Comparison of ENCODE assay signal across 16 cellular contexts in the genomic region with DNA sequence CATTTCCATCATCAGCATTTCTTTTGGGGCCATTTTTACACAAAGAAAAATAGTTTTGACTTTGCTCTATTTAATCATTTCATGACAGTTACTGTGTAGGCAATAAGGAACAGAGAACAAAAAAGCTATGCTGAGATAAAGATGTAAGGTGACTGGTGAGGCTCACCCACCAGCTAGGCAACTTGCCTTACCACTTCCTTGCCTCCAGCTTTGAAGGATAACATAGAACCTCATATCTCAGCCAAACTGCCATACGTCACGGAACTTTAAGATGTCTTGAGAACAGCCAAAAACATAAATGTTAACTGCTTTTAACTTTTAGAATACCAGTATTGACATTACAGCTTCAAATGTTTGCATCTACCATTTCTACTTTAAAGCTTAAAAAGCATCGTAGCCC. TPM values are rescaled to one million over a fixed set of nuclear protein-coding genes. Genes with fewer than 3 reads are reported as not detected.
DNase-seq lines count a peak whose midpoint lies in the region; ATAC-seq and TF ChIP-seq lines count a peak whose summit lies in the region.
"Had no signal": no experiment of that assay in that cellular context is flagged by ENCODE, and none has a peak within 500 bp of the region (broad histone marks: within the 10 kb centered on the region; RNA-seq: fewer than 3 reads in every experiment).

No MANE protein-coding gene starts in this region.

- peaks cover 75% of the 10 kb centered on the region for H3K4me1 Mint-ChIP-seq in CD4-positive, alpha-beta T cell (ENCODE audit: low read depth)
- H3K4me1 Mint-ChIP-seq in central memory CD8-positive, alpha-beta T cell: peaks cover 45% of the 10 kb centered on the region

- H3K9me3 ChIP-seq in CD4-positive, alpha-beta T cell (ENCODE audit: control insufficient read depth, low read length): no peaks in the 10 kb centered on the region
- H3K9me3 ChIP-seq: adrenal gland, psoas muscle had no signal

- H3K36me3 Mint-ChIP-seq in CD4-positive, alpha-beta T cell (ENCODE audit: low read depth): peaks cover 8% of the 10 kb centered on the region
- no peaks in the 10 kb centered on the region for H3K36me3 Mint-ChIP-seq in central memory CD8-positive, alpha-beta T cell (ENCODE audit: insufficient read depth)

- no peak for TF ChIP-seq CTCF in CD4-positive, alpha-beta T cell (IDR thresholded peaks at IDR 0.05)

- intact Hi-C loops in CD4-positive, alpha-beta T cell (cut with DNase I, micrococcal nuclease): loop anchor here (1.0 to 10.0 kb wide), 4 partner anchors 9 to 1335 kb away; a partner anchor contains a TSS

- peak overlapping the region; percentile 59 for H3K27ac ChIP-seq in CD4-positive, alpha-beta T cell (ENCODE audit: low read depth, low read length)
- H3K27ac ChIP-seq: adrenal gland, C4-2B, psoas muscle, RWPE1, VCaP had no signal

- H3K4me3 Mint-ChIP-seq in CD4-positive, alpha-beta T cell: peak overlapping the region; percentile 70
- no peak overlapping the region for H3K4me3 Mint-ChIP-seq in central memory CD8-positive, alpha-beta T cell

- peak overlapping the region; percentile 9 for H3K4me3 ChIP-seq in Jurkat, Clone E6-1 (ENCODE audit: low read length)
- H3K4me3 ChIP-seq: adrenal gland, psoas muscle had no signal

- POLR2A ChIA-PET in CD4-positive, alpha-beta T cell (lab: Charles Lee): interaction anchor here (0.7 to 11.6 kb wide), 16 partner anchors 9 to 419 kb away, joined by 3 to 182 read pairs (median 4); a partner anchor contains a TSS

- no peaks in the 10 kb centered on the region for H3K27me3 ChIP-seq in CD4-positive, alpha-beta T cell (ENCODE audit: control insufficient read depth, insufficient read depth, low read length)
- H3K27me3 ChIP-seq: adrenal gland had no signal

- ATAC-seq in CD4-positive, alpha-beta T cell (ENCODE audit: poor library complexity): peak; percentile 92
- peak; percentile 83 for ATAC-seq in central memory CD8-positive, alpha-beta T cell (replicated peaks; ENCODE audit: extremely low read depth, poor library complexity, severe bottlenecking)
- ATAC-seq in HG03139 (IDR thresholded peaks at IDR 0.05; ENCODE audit: unreplicated experiment) (no peak), HG03045 (IDR thresholded peaks at IDR 0.05; ENCODE audit: unreplicated experiment) (no peak)
- ATAC-seq: psoas muscle had no signal

- H3K27ac Mint-ChIP-seq in CD4-positive, alpha-beta T cell: peak overlapping the region; percentile 94
- peak overlapping the region; percentile 81 for H3K27ac Mint-ChIP-seq in central memory CD8-positive, alpha-beta T cell (ENCODE audit: low read depth)

- peaks cover 2% of the 10 kb centered on the region for H3K9me3 Mint-ChIP-seq in CD4-positive, alpha-beta T cell
- no peaks in the 10 kb centered on the region for H3K9me3 Mint-ChIP-seq in central memory CD8-positive, alpha-beta T cell

- H3K27me3 Mint-ChIP-seq in CD4-positive, alpha-beta T cell: no peaks in the 10 kb centered on the region
- no peaks in the 10 kb centered on the region for H3K27me3 Mint-ChIP-seq in central memory CD8-positive, alpha-beta T cell

- CTCF ChIA-PET in CD4-positive, alpha-beta T cell (lab: Charles Lee): interaction anchor here (1.8 to 3.3 kb wide), 3 partner anchors 10 to 177 kb away, joined by 5 to 17 read pairs (median 10); a partner anchor contains a TSS

- DNase-seq in CD4-positive, alpha-beta T cell: peak in 9 of 10 experiments; percentile 24 to 72 (median 39)
- DNase-seq in Jurkat, Clone E6-1 (ENCODE audit: low read depth, low spot score): peak; percentile 98
- peak; percentile 39 for DNase-seq in activated CD4-positive, alpha-beta T cell treated with anti-CD3 and anti-CD28 coated beads, Interleukin-2, amount 50 U/mL, for 1 hour
- DNase-seq in central memory CD8-positive, alpha-beta T cell (ENCODE audit: low spot score in 2 of 2): no peak
- DNase-seq in HT-29 (ENCODE audit: low spot score): no peak
- DNase-seq: adrenal gland, cortex of kidney, GF-D8, NCI-H1694, NCI-H526 treated with DMSO at 0.1 percent for 48 hours, psoas muscle had no signal

RNA-seq across cellular contexts. Expression of a gene that starts 7.5 kb away (rescaled TPM):
- 1 to 10 TPM; 7.2 to 7.4 TPM for total RNA-seq in CD4-positive, alpha-beta T cell
- 2.6 TPM for polyA plus RNA-seq in Jurkat, Clone E6-1 (2012; ENCODE audit: insufficient read depth, insufficient read length)
- total RNA-seq in HT-29 (2014; rRNA removed; shearing (Covaris generic)): not detected in 2 replicates

Comparison
In these comparisons a context has a peak if more than half of its experiments do, and no peak if none do; other contexts are left out.
1. ATAC-seq: peak in CD4-positive, alpha-beta T cell (single experiment) and central memory CD8-positive, alpha-beta T cell (single experiment); none in HG03139 (single experiment) and HG03045 (single experiment).
2. DNase-seq: peak in CD4-positive, alpha-beta T cell (9 of 10), Jurkat, Clone E6-1 (single experiment) and activated CD4-positive, alpha-beta T cell treated with anti-CD3 and anti-CD28 coated beads, Interleukin-2, amount 50 U/mL, for 1 hour (single experiment); none in central memory CD8-positive, alpha-beta T cell (0 of 2) and HT-29 (single experiment).